ENCODE assay signal across 12 cellular contexts in genomic region chr12:91180577-91180976, GRCh38. TPM values are rescaled to one million over a fixed set of nuclear protein-coding genes. Genes with fewer than 3 reads are reported as not detected.
DNase-seq lines count a peak whose midpoint lies in the region; ATAC-seq and TF ChIP-seq lines count a peak whose summit lies in the region.
"Had no signal": no experiment of that assay in that cellular context is flagged by ENCODE, and none has a peak within 500 bp of the region (broad histone marks: within the 10 kb centered on the region; RNA-seq: fewer than 3 reads in every experiment).

No MANE protein-coding gene starts in this region.

- WGBS in urinary bladder, result 5% methylated on average over 1 of the region's 1 CpG

- no peaks in the 10 kb centered on the region for H3K27me3 ChIP-seq in dorsolateral prefrontal cortex

- H3K9me3 ChIP-seq in mucosa of descending colon, result no peaks in the 10 kb centered on the region

- H3K4me1 ChIP-seq in mucosa of descending colon (ENCODE audit: low read depth) (peaks cover 3% of the 10 kb centered on the region), urinary bladder (ENCODE audit: insufficient read depth) (no peaks in the 10 kb centered on the region)

- DNase-seq in DMS 273 (lab: John Stamatoyannopoulos, UW; ENCODE audit: unreplicated experiment) (peak; percentile 34), DMS 273 treated with DMSO at 0.1 percent for 48 hours (lab: John Stamatoyannopoulos, UW) (no peak), dorsolateral prefrontal cortex (no peak), mucosa of descending colon (no peak), NCI-H510A (lab: John Stamatoyannopoulos, UW) (no peak)
- DNase-seq in stimulated activated CD4-positive, alpha-beta T cell treated with anti-CD3 and anti-CD28 coated beads, Interleukin-4, amount 100 ng/mL, for 24 hours, result no peak
- DNase-seq: activated B cell treated with CpG ODN at 0.5 μM for 24 hours, anterior cingulate cortex, H7 had no signal

- TF ChIP-seq CTCF in dorsolateral prefrontal cortex (IDR thresholded peaks at IDR 0.05 in 54 of 56, conservative IDR thresholded peaks at IDR 0.05 in 2 of 56; ENCODE audit: low read depth in 1 of 56, partially characterized antibody in 56 of 56) (no peak), mucosa of descending colon (IDR thresholded peaks at IDR 0.05) (no peak)

- peak overlapping the region in 29 of 59 donors; percentile 1 to 79 (median 32) for H3K27ac ChIP-seq in dorsolateral prefrontal cortex
- no peak overlapping the region for H3K27ac ChIP-seq in urinary bladder (ENCODE audit: low read depth)
- H3K27ac ChIP-seq: 22Rv1 had no signal

- H3K36me3 ChIP-seq in mucosa of descending colon (ENCODE audit: low read depth) (no peaks in the 10 kb centered on the region), urinary bladder (ENCODE audit: insufficient read depth) (no peaks in the 10 kb centered on the region)

- H3K4me3 ChIP-seq in dorsolateral prefrontal cortex (peak overlapping the region in 54 of 59 donors; percentile 0 to 56 (median 29)), mucosa of descending colon (no peak overlapping the region), urinary bladder (ENCODE audit: low read depth, low read length) (peak overlapping the region; percentile 50)

- ATAC-seq in mucosa of descending colon, result peak; percentile 40
- no peak for ATAC-seq in HG02884 (IDR thresholded peaks at IDR 0.05; ENCODE audit: unreplicated experiment)

- intact Hi-C loops in dorsolateral prefrontal cortex (cut with DNase I) (no loop called here), mucosa of descending colon (cut with DNase I, micrococcal nuclease) (no loop called here)

RNA-seq across cellular contexts. Expression of gene DCN, which starts 2.0 kb away (rescaled TPM):
- total RNA-seq in dorsolateral prefrontal cortex (100 to 1,000 TPM in 13 of 120 experiments, 10 to 100 TPM in 107; 21.3 to 168 (median 51.8) TPM), mucosa of descending colon (100 to 1,000 TPM in 2 of 3 donors, 10 to 100 TPM in 1; 91.0 to 705 (median 315) TPM), urinary bladder (3,503 TPM)
- polyA plus RNA-seq in urinary bladder, result 2,925 TPM
- total RNA-seq: activated B cell treated with CpG ODN at 0.5 μM for 24 hours, H7 had no signal
